ENCODE assay signal across 10 cellular contexts in genomic region chr3:58388550-58389061, GRCh38. TPM values are rescaled to one million over a fixed set of nuclear protein-coding genes. Genes with fewer than 3 reads are reported as not detected.
DNase-seq lines count a peak whose midpoint lies in the region; ATAC-seq and TF ChIP-seq lines count a peak whose summit lies in the region.
"Had no signal": no experiment of that assay in that cellular context is flagged by ENCODE, and none has a peak within 500 bp of the region (broad histone marks: within the 10 kb centered on the region; RNA-seq: fewer than 3 reads in every experiment).

No MANE protein-coding gene starts in this region.

- DNase-seq in DMS53 (lab: John Stamatoyannopoulos, UW): peak; percentile 18
- no peak for DNase-seq in DMS53 treated with DMSO at 0.1 percent for 48 hours (lab: John Stamatoyannopoulos, UW; ENCODE audit: unreplicated experiment)
- peak; percentile 68 to 74 for DNase-seq in cardiac fibroblast (ENCODE audit: low read depth in 2 of 2)
- DNase-seq in left lobe of liver (ENCODE audit: low spot score): no peak
- peak in 6 of 49 donors; percentile 8 to 45 (median 19) for DNase-seq in substantia nigra (lab: John Stamatoyannopoulos, UW)
- no peak for DNase-seq in NCI-H1436 treated with DMSO at 0.1 percent for 48 hours (lab: John Stamatoyannopoulos, UW)
- DNase-seq: SHP77 had no signal

- no peak overlapping the region for H3K4me3 ChIP-seq in cardiac fibroblast (replicated peaks in 1 of 2; ENCODE audit: low read depth in 2 of 2, low read length in 2 of 2)
- H3K4me3 ChIP-seq: thoracic aorta had no signal

- H3K27ac ChIP-seq in substantia nigra (ENCODE audit: low read depth, low read length, poor library complexity, severe bottlenecking): peak overlapping the region; percentile 98

- TF ChIP-seq CTCF in cardiac fibroblast (IDR thresholded peaks at IDR 0.05; ENCODE audit: low read depth, low read length): no peak

- ATAC-seq in left lobe of liver (peak; percentile 29), GM21619 (IDR thresholded peaks at IDR 0.05; ENCODE audit: unreplicated experiment) (no peak), GM21423 (IDR thresholded peaks at IDR 0.05; ENCODE audit: unreplicated experiment) (no peak)

RNA-seq across cellular contexts. Expression of gene PDHB, which starts 45.0 kb away (rescaled TPM):
- total RNA-seq in left lobe of liver: 35.9 TPM

RNA-seq across cellular contexts. Expression of gene PXK, which starts 55.9 kb away (rescaled TPM):
- 7.5 TPM for total RNA-seq in left lobe of liver

Comparison
In these comparisons a context has a peak if more than half of its experiments do, and no peak if none do; other contexts are left out.
1. DNase-seq: peak in DMS53 (single experiment) and cardiac fibroblast (2 of 2); none in DMS53 treated with DMSO at 0.1 percent for 48 hours (single experiment), left lobe of liver (single experiment) and NCI-H1436 treated with DMSO at 0.1 percent for 48 hours (single experiment).